32 cellular contexts compared by ENCODE assay signal in the genomic region with DNA sequence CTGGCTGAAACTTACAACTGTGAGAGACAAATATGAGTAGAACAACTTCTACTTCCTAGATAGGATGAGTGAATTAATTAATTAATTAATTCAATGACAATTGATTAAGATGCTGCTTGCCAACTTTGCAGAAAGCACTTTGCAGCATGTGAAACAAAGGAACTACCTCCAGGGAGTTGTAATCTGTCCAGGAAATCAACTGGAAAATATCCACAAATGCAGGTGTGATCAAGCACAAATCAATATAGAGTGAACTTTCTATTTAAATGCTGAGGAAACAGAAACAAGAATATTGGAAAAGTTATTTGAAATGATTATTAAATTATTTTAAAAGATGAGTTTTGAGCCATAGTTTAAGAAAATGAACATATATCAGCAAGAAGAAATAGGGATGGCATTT.
"Had no signal": no experiment of that assay in that cellular context is flagged by ENCODE, and none has a peak within 500 bp of the region (broad histone marks: within the 10 kb centered on the region; RNA-seq: fewer than 3 reads in every experiment).

No MANE protein-coding gene starts in this region.

- H3K4me2 ChIP-seq: PC-9, SK-N-SH had no signal

- H3K27ac Mint-ChIP-seq: T-helper 1 cell treated with Interleukin-12 subunit alpha and Interleukin-12 subunit beta and Interleukin-4 antibody, amounts not matched to agents 30 μg/mL and 1 μg/mL, for 36 hours had no signal

- DNase-seq: Kasumi-1, KG1, MG63, NCI-H1048, NCI-H1092 treated with DMSO at 0.1 percent for 48 hours, NCI-H1436, NCI-H146, NCI-H1694, NCI-H187, NCI-H1930, NCI-H2029 treated with DMSO at 0.1 percent for 48 hours, NCI-H2081 treated with DMSO at 0.1 percent for 48 hours, NCI-H2107, NCI-H2171, NCI-H226, NCI-H446 treated with DMSO at 0.1 percent for 48 hours, NCI-H510A, NCI-H524, NCI-H526, PC-9, SHP77, SIG-M5, SJCRH30, SK-N-SH, SW 1271, T-helper 1 cell had no signal

- H2AFZ ChIP-seq: PC-9 had no signal

- H3K4me3 ChIP-seq: K562, MG63, PC-9, SJCRH30 had no signal

- H3K9me3 Mint-ChIP-seq: T-helper 1 cell treated with Interleukin-12 subunit alpha and Interleukin-12 subunit beta and Interleukin-4 antibody, amounts not matched to agents 30 μg/mL and 1 μg/mL, for 36 hours had no signal

- H3K27me3 ChIP-seq: MG63, SJCRH30 had no signal

- H3K9ac ChIP-seq: SK-N-SH had no signal

- H3K27ac ChIP-seq: PC-9, RWPE1, SJCRH30 had no signal

- H3K36me3 ChIP-seq: MG63, SJCRH30 had no signal

- H3K9me3 ChIP-seq: MG63, SJCRH30, SK-N-SH had no signal

- H3K4me1 ChIP-seq: SJCRH30 had no signal

- FAIRE-seq: K562, RCC 7860 had no signal

- ATAC-seq: K562, Panc1, Right ventricle myocardium inferior had no signal

- H3K4me3 Mint-ChIP-seq: T-helper 1 cell treated with Interleukin-12 subunit alpha and Interleukin-12 subunit beta and Interleukin-4 antibody, amounts not matched to agents 30 μg/mL and 1 μg/mL, for 36 hours had no signal
